Comparison of ENCODE assay signal across 25 cellular contexts in the genomic region with DNA sequence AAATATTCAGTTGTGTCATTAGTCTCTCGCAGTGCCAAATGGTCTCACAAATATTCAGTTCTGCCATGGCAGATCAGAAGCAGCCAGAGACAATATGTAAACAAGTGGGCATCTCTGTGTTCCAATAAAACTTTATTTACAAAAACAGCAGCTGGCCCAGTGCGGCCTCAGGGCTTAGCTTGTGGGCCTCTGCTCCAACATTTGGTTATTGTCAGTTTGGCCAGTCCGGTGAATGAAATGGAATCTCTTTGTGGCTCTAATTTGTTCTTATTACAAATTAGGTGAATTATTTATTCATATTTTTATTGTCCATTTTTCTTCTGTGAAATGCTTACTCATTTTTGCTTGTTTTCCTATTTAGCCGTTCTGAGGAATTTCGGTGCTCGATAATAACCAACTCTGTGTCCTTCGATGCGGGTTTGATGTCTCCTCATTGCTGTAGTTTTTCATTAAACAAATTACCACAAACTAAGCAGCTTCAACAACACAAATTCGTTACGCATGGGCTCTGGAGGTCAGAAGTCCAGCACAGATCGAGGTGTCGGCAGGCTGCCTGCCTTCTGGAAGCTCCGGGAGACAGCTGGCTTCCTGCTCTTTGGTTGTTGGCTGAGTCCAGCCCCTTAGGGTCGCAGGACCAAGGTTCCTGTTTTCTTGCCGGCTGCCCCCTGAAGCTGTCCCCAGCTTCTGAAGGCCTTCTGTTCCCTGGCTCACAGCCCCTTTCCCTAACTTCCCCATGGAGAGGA. TPM values are rescaled to one million over a fixed set of nuclear protein-coding genes. Genes with fewer than 3 reads are reported as not detected.
A peak's percentile ranks its signal among the peaks of the same experiment; 100 is the strongest.
DNase-seq lines count a peak whose midpoint lies in the region; ATAC-seq, FAIRE-seq and TF ChIP-seq lines count a peak whose summit lies in the region.
"Had no signal": no experiment of that assay in that cellular context is flagged by ENCODE, and none has a peak within 500 bp of the region (broad histone marks: within the 10 kb centered on the region; RNA-seq: fewer than 3 reads in every experiment).

No MANE protein-coding gene starts in this region.

- peak overlapping the region; percentile 34 to 55 for H3K27ac ChIP-seq in breast epithelium
- no peak overlapping the region for H3K27ac ChIP-seq in GM12878 (ENCODE audit: control insufficient read depth, insufficient read depth)
- H3K27ac ChIP-seq in lower lobe of right lung: peak overlapping the region; percentile 47
- H3K27ac ChIP-seq in upper lobe of right lung: peak overlapping the region; percentile 68
- H3K27ac ChIP-seq: dorsolateral prefrontal cortex, gastrocnemius medialis, uterus had no signal

- no peak for DNase-seq in breast epithelium (ENCODE audit: low spot score in 2 of 2)
- no peak for DNase-seq in MCF 10A (ENCODE audit: unreplicated experiment)
- no peak for DNase-seq in GM12878 (ENCODE audit: low read depth, low spot score)
- DNase-seq in lower lobe of right lung: no peak
- no peak for DNase-seq in upper lobe of right lung
- DNase-seq in NCI-H226: no peak
- DNase-seq in Calu3: no peak
- DNase-seq in SKM-1 treated with dmso at 0.1 percent for 144 hours (lab: John Stamatoyannopoulos, UW; ENCODE audit: unreplicated experiment): no peak
- DNase-seq: activated effector memory CD4-positive, alpha-beta T cell treated with anti-CD3 and anti-CD28 coated beads, Interleukin-2, amount 50 U/mL, for 16 hours; activated T-cell treated with anti-CD3 and anti-CD28 coated beads, Interleukin-2, amount 50 U/mL, for 24 hours; AML-193; dorsolateral prefrontal cortex; gastrocnemius medialis; kidney glomerular epithelial cell; mammary epithelial cell; retina; stimulated activated CD4-positive, alpha-beta T cell treated with anti-CD3 and anti-CD28 coated beads, Interleukin-1b, Interleukin-23, amount 100 ng/mL, for 48 hours; stimulated activated naive CD4-positive, alpha-beta T cell treated with Interleukin-2 at 50 U/mL for 16 hours; uterus had no signal

- no peak for TF ChIP-seq EP300 in GM12878 (IDR thresholded peaks at IDR 0.05; ENCODE audit: borderline replicate concordance in 1 of 2, control insufficient read depth in 1 of 2, low read depth in 2 of 2, low read length in 2 of 2)

- ATAC-seq in GM12878: no peak
- no peak for ATAC-seq in lower lobe of right lung
- no peak for ATAC-seq in upper lobe of right lung
- ATAC-seq: CD8-positive, alpha-beta T cell; gastrocnemius medialis; HCT116 had no signal

- FAIRE-seq in GM12878 (lab: Jason Lieb, UNC): no peak
- FAIRE-seq: GM12891 had no signal

- TF ChIP-seq RAD21 in GM12878 (IDR thresholded peaks at IDR 0.05; ENCODE audit: insufficient read depth, low read depth, low read length): no peak

- H3K9me3 Mint-ChIP-seq in MCF 10A (ENCODE audit: unreplicated experiment) (no peaks in the 10 kb centered on the region), Calu3 (ENCODE audit: low read depth, unreplicated experiment) (no peaks in the 10 kb centered on the region)
- H3K9me3 Mint-ChIP-seq: activated T-cell treated with anti-CD3 and anti-CD28 coated beads, Interleukin-2, amount 50 U/mL, for 24 hours; CD8-positive, alpha-beta T cell had no signal

- SMC1A ChIA-PET in GM12878 (lab: Charles Lee; ENCODE audit: uncharacterized antibody, unreplicated experiment): no interaction called here

- POLR2A ChIA-PET in MCF 10A (lab: Yijun Ruan, JAX): interaction anchor here (0.6 to 1.3 kb wide), 5 partner anchors 10 to 98 kb away, joined by 3 to 7 read pairs (median 3); no protein-coding TSS in a partner anchor
- POLR2A ChIA-PET in GM12878 (lab: Charles Lee): no interaction called here

- intact Hi-C loops in breast epithelium (cut with DNase I; ENCODE audit: low total_unique reads): no loop called here
- intact Hi-C loops in MCF 10A (cut with micrococcal nuclease): no loop called here
- intact Hi-C loops in GM12878 (cut with micrococcal nuclease; ENCODE audit: unreplicated experiment): loop anchor here (10.0 kb wide), 1 partner anchor 96 kb away; a partner anchor contains a TSS
- intact Hi-C loops in lower lobe of right lung (cut with DNase I): no loop called here
- intact Hi-C loops in upper lobe of right lung (cut with DNase I): no loop called here
- intact Hi-C loops in Calu3 (cut with micrococcal nuclease; ENCODE audit: unreplicated experiment): loop anchor here (10.0 kb wide), 1 partner anchor 186 kb away; no protein-coding TSS in a partner anchor

- H3K27me3 Mint-ChIP-seq in MCF 10A (ENCODE audit: insufficient read depth, unreplicated experiment) (peaks cover 12% of the 10 kb centered on the region), Calu3 (ENCODE audit: unreplicated experiment) (peaks cover 30% of the 10 kb centered on the region)
- H3K27me3 Mint-ChIP-seq: activated naive CD8-positive, alpha-beta T cell; activated T-cell treated with anti-CD3 and anti-CD28 coated beads, Interleukin-2, amount 50 U/mL, for 24 hours had no signal

- no peaks in the 10 kb centered on the region for H4K20me1 ChIP-seq in GM12878 (ENCODE audit: control insufficient read depth, insufficient read depth)

- no peak overlapping the region for H3K4me3 ChIP-seq in breast epithelium
- H3K4me3 ChIP-seq in GM12878: no peak overlapping the region
- H3K4me3 ChIP-seq in lower lobe of right lung: no peak overlapping the region
- H3K4me3 ChIP-seq in upper lobe of right lung: no peak overlapping the region
- H3K4me3 ChIP-seq: dorsolateral prefrontal cortex, gastrocnemius medialis, ovary, smooth muscle cell, uterus had no signal

- CTCF ChIA-PET in MCF 10A (lab: Yijun Ruan, JAX): interaction anchor here (0.5 kb wide), 1 partner anchor 93 kb away, joined by 4 read pairs; no protein-coding TSS in a partner anchor
- CTCF ChIA-PET in GM12878 (lab: Yijun Ruan, JAX): no interaction called here
- CTCF ChIA-PET in Calu3 (lab: Charles Lee): interaction anchor here (1.1 kb wide), 1 partner anchor 10 kb away, joined by 4 read pairs; no protein-coding TSS in a partner anchor

- in situ Hi-C loops in GM12878 (cut with MboI): no loop called here

- peaks cover 12% of the 10 kb centered on the region for H3K79me2 ChIP-seq in GM12878 (ENCODE audit: control insufficient read depth, insufficient read depth, low read length)

- WGBS in GM12878 (ENCODE audit: insufficient coverage, insufficient replicate concordance, low lambda C conversion rate, missing lambda C conversion rate): 87% methylated on average over 15 of the region's 15 CpGs

- H3K36me3 ChIP-seq in breast epithelium (no peaks in the 10 kb centered on the region), GM12878 (ENCODE audit: control insufficient read depth in 2 of 2, insufficient read depth in 2 of 2, low read length in 1 of 2) (no peaks in the 10 kb centered on the region), lower lobe of right lung (no peaks in the 10 kb centered on the region), upper lobe of right lung (no peaks in the 10 kb centered on the region)
- H3K36me3 ChIP-seq: gastrocnemius medialis, ovary, uterus had no signal

- H3K4me2 ChIP-seq in GM12878 (ENCODE audit: control insufficient read depth, insufficient read depth): no peak overlapping the region
- H3K4me2 ChIP-seq: smooth muscle cell had no signal

- RAD21 ChIA-PET in GM12878 (lab: Charles Lee; ENCODE audit: unreplicated experiment): no interaction called here

- BruUV-seq in MCF 10A (replicated peaks; lab: Mats Ljungman, UMichigan) (no TSS peak), GM12878 (replicated peaks; lab: Mats Ljungman, UMichigan) (no TSS peak), Calu3 (replicated peaks; lab: Mats Ljungman, UMichigan) (no TSS peak)

- H3K27me3 ChIP-seq in breast epithelium: no peaks in the 10 kb centered on the region
- no peaks in the 10 kb centered on the region; a peak in 1 of 4 replicates for H3K27me3 ChIP-seq in GM12878 (replicated peaks in 1 of 2; ENCODE audit: control insufficient read depth in 2 of 2, insufficient read depth in 2 of 2, low read length in 1 of 2)
- H3K27me3 ChIP-seq in lower lobe of right lung (ENCODE audit: low read depth): no peaks in the 10 kb centered on the region
- no peaks in the 10 kb centered on the region for H3K27me3 ChIP-seq in upper lobe of right lung
- H3K27me3 ChIP-seq: dorsolateral prefrontal cortex, gastrocnemius medialis, ovary, uterus had no signal

- no peak for TF ChIP-seq CTCF in breast epithelium (IDR thresholded peaks at IDR 0.05)
- no peak for TF ChIP-seq CTCF in MCF 10A (IDR thresholded peaks at IDR 0.05; ENCODE audit: unreplicated experiment)
- no peak for TF ChIP-seq CTCF in GM12878 (IDR thresholded peaks at IDR 0.05 in 2 of 3, conservative IDR thresholded peaks at IDR 0.05 in 1 of 3; ENCODE audit: control insufficient read depth in 2 of 3, extremely low read depth in 1 of 3, insufficient read depth in 1 of 3, low read depth in 3 of 3, low read length in 3 of 3)
- TF ChIP-seq CTCF in lower lobe of right lung (IDR thresholded peaks at IDR 0.05): no peak
- no peak for TF ChIP-seq CTCF in upper lobe of right lung (IDR thresholded peaks at IDR 0.05)
- TF ChIP-seq CTCF in Calu3 (IDR thresholded peaks at IDR 0.05; ENCODE audit: unreplicated experiment): no peak

- TF ChIP-seq POLR2A in breast epithelium (IDR thresholded peaks at IDR 0.05): no peak
- TF ChIP-seq POLR2A in GM12878 (IDR thresholded peaks at IDR 0.05; ENCODE audit: low read depth, low read length): no peak

- H3K4me1 ChIP-seq in breast epithelium (peaks cover 0 to 1% of the 10 kb centered on the region in 2 donors), GM12878 (ENCODE audit: control insufficient read depth, insufficient read depth, low read length) (no peaks in the 10 kb centered on the region), lower lobe of right lung (peaks cover 36% of the 10 kb centered on the region), upper lobe of right lung (peaks cover 16% of the 10 kb centered on the region)

- no peak overlapping the region for H3K27ac Mint-ChIP-seq in MCF 10A (ENCODE audit: low read depth, unreplicated experiment)
- no peak overlapping the region for H3K27ac Mint-ChIP-seq in Calu3 (ENCODE audit: unreplicated experiment)
- H3K27ac Mint-ChIP-seq: activated naive CD8-positive, alpha-beta T cell; activated T-cell treated with anti-CD3 and anti-CD28 coated beads, Interleukin-2, amount 50 U/mL, for 24 hours; CD8-positive, alpha-beta T cell had no signal

- H3K36me3 Mint-ChIP-seq in MCF 10A (ENCODE audit: insufficient read depth, unreplicated experiment) (peaks cover 7% of the 10 kb centered on the region), Calu3 (ENCODE audit: insufficient read depth, unreplicated experiment) (peaks cover 31% of the 10 kb centered on the region)
- H3K36me3 Mint-ChIP-seq: activated naive CD8-positive, alpha-beta T cell had no signal

- H3K9ac ChIP-seq in GM12878 (ENCODE audit: control insufficient read depth, insufficient read depth, low read length): no peak overlapping the region

- H3K4me3 Mint-ChIP-seq in MCF 10A (ENCODE audit: unreplicated experiment) (no peak overlapping the region), Calu3 (ENCODE audit: low read depth, unreplicated experiment) (no peak overlapping the region)
- H3K4me3 Mint-ChIP-seq: activated naive CD8-positive, alpha-beta T cell; activated T-cell treated with anti-CD3 and anti-CD28 coated beads, Interleukin-2, amount 50 U/mL, for 24 hours; CD8-positive, alpha-beta T cell had no signal

- H3K4me1 Mint-ChIP-seq in MCF 10A (ENCODE audit: insufficient read depth, unreplicated experiment): peaks cover 14% of the 10 kb centered on the region
- H3K4me1 Mint-ChIP-seq in Calu3 (ENCODE audit: low read depth, unreplicated experiment): peaks cover 8% of the 10 kb centered on the region

- H2AFZ ChIP-seq in GM12878 (ENCODE audit: control insufficient read depth, low read depth, low read length): no peak overlapping the region

- H3K9me3 ChIP-seq in breast epithelium (no peaks in the 10 kb centered on the region), GM12878 (replicated peaks; ENCODE audit: control insufficient read depth, insufficient read depth, low read length) (no peaks in the 10 kb centered on the region), lower lobe of right lung (no peaks in the 10 kb centered on the region), upper lobe of right lung (no peaks in the 10 kb centered on the region)
- H3K9me3 ChIP-seq: gastrocnemius medialis, ovary, uterus had no signal

RNA-seq across cellular contexts. Expression of a gene that starts 4.1 kb away (rescaled TPM):
- 100 to 1,000 TPM in 1 of 3 donors, 10 to 100 TPM in 2; 52.4 to 104 (median 85.2) TPM for total RNA-seq in breast epithelium
- total RNA-seq in MCF 10A (2022): 98.2 and 108 TPM in 2 replicates
- 50.7 and 60.3 TPM in 2 replicates for total RNA-seq in GM12878 (2013; cell fraction: nucleolus; rRNA removed)
- 31.2 and 32.0 TPM in 2 replicates for total RNA-seq in GM12878 (2014; rRNA removed)
- 9.6 and 10.2 TPM in 2 replicates for total RNA-seq in GM12878 (2014; rRNA removed; fragmentation: Illumina TruSeq; extraction: Trizol)
- 60.1 and 67.9 TPM in 2 replicates for total RNA-seq in GM12878 (2021)
- 14.8 TPM for polyA plus RNA-seq in GM12878 (2011; ENCODE audit: low read depth)
- 6.5 and 10.5 TPM in 2 replicates for polyA plus RNA-seq in GM12878 (2011; rRNA removed)
- polyA plus RNA-seq in GM12878 (2011; cell fraction: cytosol; rRNA removed): 18.4 and 22.5 TPM in 2 replicates
- polyA plus RNA-seq in GM12878 (2011; cell fraction: nucleus; rRNA removed): 70.0 and 83.7 TPM in 2 replicates
- 41.1 and 42.1 TPM in 2 replicates for polyA plus RNA-seq in GM12878 (2012)
- 3.6 and 12.2 TPM in 2 replicates for polyA plus RNA-seq in GM12878 (2014; fragmentation: Illumina TruSeq; extraction: Trizol)
- 1 to 10 TPM in 1 of 2 experiments, under 1 TPM in 1; 0.52 to 3.2 TPM for polyA plus RNA-seq in GM12878 (2014; fragmentation: Nextera tagmentation; extraction: Ambion mirVana)
- polyA plus RNA-seq in GM12878 (2014; rRNA removed): 36.3 and 47.7 TPM in 2 replicates
- polyA plus RNA-seq in GM12878 (2016; fragmentation: Nextera tagmentation; extraction: Ambion mirVana): 10 to 100 TPM; 43.9 to 47.9 TPM
- polyA minus RNA-seq in GM12878 (2011; rRNA and poly(A)+ RNA removed): 24.6 and 35.5 TPM in 2 replicates
- polyA minus RNA-seq in GM12878 (2011; cell fraction: cytosol; rRNA and poly(A)+ RNA removed): 21.8 and 36.5 TPM in 2 replicates
- polyA minus RNA-seq in GM12878 (2011; cell fraction: nucleus; rRNA and poly(A)+ RNA removed): 20.4 and 33.5 TPM in 2 replicates
- total RNA-seq in lower lobe of right lung: 98.1 TPM
- 87.3 TPM for total RNA-seq in upper lobe of right lung
- 120 and 121 TPM in 2 replicates for total RNA-seq in Calu3 (2022)

Comparison
In these comparisons a context has a peak if more than half of its experiments do, and no peak if none do; other contexts are left out.
1. intact Hi-C loops: an anchor here in GM12878 (10.0 kb wide) and Calu3 (10.0 kb wide); none called in breast epithelium, MCF 10A, lower lobe of right lung and upper lobe of right lung.